ENCODE assay signal across 18 cellular contexts in the genomic region with DNA sequence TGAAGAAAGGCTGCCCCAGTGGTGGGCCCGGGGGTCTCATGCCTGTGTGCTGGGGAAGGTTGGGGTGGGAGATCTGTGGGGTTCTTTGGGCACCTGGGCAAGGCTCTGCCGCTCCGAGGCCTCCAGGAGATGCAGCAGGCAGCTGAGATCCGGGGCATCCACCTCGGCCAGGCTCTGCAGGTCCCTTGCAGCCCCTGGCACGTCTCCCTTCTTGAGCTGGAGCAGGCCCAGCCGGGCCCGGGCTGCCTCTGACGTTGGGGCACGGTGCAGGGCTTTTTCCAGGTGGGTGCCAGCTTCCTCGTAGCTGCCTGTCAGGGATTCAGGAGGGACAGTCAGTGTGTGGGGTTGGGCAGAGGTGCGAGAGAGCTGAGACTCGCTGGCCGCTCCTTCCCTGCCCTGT. TPM values are rescaled to one million over a fixed set of nuclear protein-coding genes. Genes with fewer than 3 reads are reported as not detected.
DNase-seq lines count a peak whose midpoint lies in the region; ATAC-seq, FAIRE-seq and TF ChIP-seq lines count a peak whose summit lies in the region.
"Had no signal": no experiment of that assay in that cellular context is flagged by ENCODE, and none has a peak within 500 bp of the region (broad histone marks: within the 10 kb centered on the region; RNA-seq: fewer than 3 reads in every experiment).

No MANE protein-coding gene starts in this region.

- 40% methylated on average over 1 of the region's 14 CpGs for WGBS in right lobe of liver (ENCODE audit: insufficient coverage, low coverage, low lambda C conversion rate, missing lambda C conversion rate)
- 40% methylated on average over 2 of the region's 14 CpGs for WGBS in HepG2 (ENCODE audit: low lambda C conversion rate)
- WGBS in neuronal stem cell (ENCODE audit: extremely low coverage in 2 of 2, insufficient read length in 2 of 2, insufficient replicate concordance in 1 of 2), 2 donors, result no CpG with 5 or more reads among the region's 14 CpGs

- peaks cover 0 to 6% (median 0%) of the 10 kb centered on the region in 4 donors for H3K9me3 ChIP-seq in right lobe of liver
- peaks cover 14% of the 10 kb centered on the region for H3K9me3 ChIP-seq in HepG2 (ENCODE audit: low read length)
- H3K9me3 ChIP-seq in neuronal stem cell (replicated peaks in 1 of 2; ENCODE audit: control insufficient read depth in 2 of 2, insufficient read depth in 1 of 2, low read depth in 1 of 2, low read length in 2 of 2), result peaks cover 0 to 13% of the 10 kb centered on the region in 2 donors

- peaks cover 0 to 7% (median 0%) of the 10 kb centered on the region in 4 donors for H3K4me1 ChIP-seq in right lobe of liver
- H3K4me1 ChIP-seq in HepG2 (ENCODE audit: insufficient read depth, low read length), result peaks cover 6% of the 10 kb centered on the region; the same call in 1 of the 2 replicates
- peaks cover 5 to 11% of the 10 kb centered on the region in 2 donors for H3K4me1 ChIP-seq in neuronal stem cell (ENCODE audit: control insufficient read depth in 2 of 2, insufficient read depth in 1 of 2, low read depth in 1 of 2, low read length in 2 of 2)
- H3K4me1 ChIP-seq: psoas muscle had no signal

- H2AFZ ChIP-seq in HepG2 (ENCODE audit: low read length) (no peak overlapping the region), neuronal stem cell (ENCODE audit: low read length) (no peak overlapping the region)

- intact Hi-C loops in right lobe of liver (cut with DNase I) (loop anchor here (10.0 kb wide), 2 partner anchors 79 to 89 kb away; a partner anchor contains a TSS), HepG2 (cut with micrococcal nuclease; ENCODE audit: unreplicated experiment) (no loop called here)

- H3K14ac ChIP-seq in neuronal stem cell (ENCODE audit: low read length), result peak overlapping the region; percentile 17

- H3K4me2 ChIP-seq in HepG2 (ENCODE audit: low read depth, low read length) (no peak overlapping the region), neuronal stem cell (ENCODE audit: insufficient read depth, low read length, poor library complexity, severe bottlenecking) (no peak overlapping the region)

- BruUV-seq in HepG2 (replicated peaks; lab: Mats Ljungman, UMichigan), result no TSS peak

- TF ChIP-seq POLR2A in right lobe of liver (IDR thresholded peaks at IDR 0.05), result no peak
- TF ChIP-seq POLR2A in HepG2 (IDR thresholded peaks at IDR 0.05; ENCODE audit: insufficient read depth in 1 of 2, low read depth in 2 of 2, low read length in 2 of 2), result no peak

- TF ChIP-seq CTCF in right lobe of liver (IDR thresholded peaks at IDR 0.05), result no peak
- TF ChIP-seq CTCF in HepG2 (CRISPR knock-in tag; IDR thresholded peaks at IDR 0.05), result no peak

- peak overlapping the region; percentile 38 for H3K18ac ChIP-seq in neuronal stem cell (ENCODE audit: low read length)

- H3K27me3 Mint-ChIP-seq in activated T-helper 17 cell treated with anti-CD3 and anti-CD28 coated beads, Interleukin-2, amount 50 U/mL, for 72 hours, result no peaks in the 10 kb centered on the region

- H4K91ac ChIP-seq in neuronal stem cell (ENCODE audit: low read depth, low read length, poor library complexity), result no peak overlapping the region

- no peaks in the 10 kb centered on the region for H3K27me3 ChIP-seq in right lobe of liver
- H3K27me3 ChIP-seq in HepG2 (ENCODE audit: control insufficient read depth in 1 of 2, insufficient read depth in 2 of 2, low read length in 2 of 2), result peaks cover 0 to 2% of the 10 kb centered on the region in 2 experiments; a peak in 2 of 5 replicates
- peaks cover 0 to 12% (median 0%) of the 10 kb centered on the region in 3 experiments for H3K27me3 ChIP-seq in neuronal stem cell (ENCODE audit: control insufficient read depth in 3 of 3, insufficient read depth in 3 of 3, low read depth in 1 of 3, low read length in 3 of 3)

- H3K4ac ChIP-seq in neuronal stem cell (ENCODE audit: low read length), result no peak overlapping the region

- DNase-seq in right lobe of liver (peak; percentile 20 to 59 (median 44)), HepG2 (ENCODE audit: low spot score) (no peak), neuronal stem cell (ENCODE audit: low spot score) (no peak), DMS79 (lab: John Stamatoyannopoulos, UW) (no peak), NCI-H1092 (lab: John Stamatoyannopoulos, UW) (no peak), Kasumi-1 (lab: John Stamatoyannopoulos, UW) (no peak)
- DNase-seq: activated naive CD4-positive, alpha-beta T cell; AML-193; DND-41; NCI-H1436; NCI-H2171 treated with DMSO at 0.1 percent for 48 hours; NCI-H774; PC-3 had no signal

- H3K27ac Mint-ChIP-seq in activated T-helper 17 cell treated with anti-CD3 and anti-CD28 coated beads, Interleukin-2, amount 50 U/mL, for 72 hours, result no peak overlapping the region

- no peak overlapping the region for H3K23ac ChIP-seq in neuronal stem cell (ENCODE audit: low read depth, low read length, poor library complexity)

- H2BK12ac ChIP-seq in neuronal stem cell (ENCODE audit: low read length), result peak overlapping the region; percentile 58

- H3K79me2 ChIP-seq in HepG2 (ENCODE audit: insufficient read depth, low read length), result peaks cover 3% of the 10 kb centered on the region

- H2BK5ac ChIP-seq in neuronal stem cell (ENCODE audit: low read length), result peak overlapping the region; percentile 90

- no peaks in the 10 kb centered on the region for H3K4me1 Mint-ChIP-seq in activated T-helper 17 cell treated with anti-CD3 and anti-CD28 coated beads, Interleukin-2, amount 50 U/mL, for 72 hours

- H3K4me3 ChIP-seq in right lobe of liver, result no peak overlapping the region
- H3K4me3 ChIP-seq in HepG2 (replicated peaks in 1 of 3; ENCODE audit: insufficient read depth in 1 of 3, low read depth in 2 of 3, low read length in 3 of 3), result no peak overlapping the region
- H3K4me3 ChIP-seq in neuronal stem cell (ENCODE audit: low read length in 2 of 2), result no peak overlapping the region
- H3K4me3 ChIP-seq: lung had no signal

- no peaks in the 10 kb centered on the region for H3K36me3 ChIP-seq in right lobe of liver
- no peaks in the 10 kb centered on the region for H3K36me3 ChIP-seq in HepG2 (replicated peaks in 1 of 2; ENCODE audit: control insufficient read depth in 1 of 2, insufficient read depth in 2 of 2, low read length in 2 of 2)
- H3K36me3 ChIP-seq in neuronal stem cell (replicated peaks in 1 of 2; ENCODE audit: control insufficient read depth in 2 of 2, insufficient read depth in 2 of 2, low read length in 2 of 2), result no peaks in the 10 kb centered on the region

- no peaks in the 10 kb centered on the region for H4K20me1 ChIP-seq in HepG2 (ENCODE audit: insufficient read depth, low read length)

- in situ Hi-C loops in HepG2 (cut with HindIII; ENCODE audit: extremely low pct_ligation_motif_present, low pct_unique_long_range_greater_than_20kb), result no loop called here

- FAIRE-seq in HepG2 (lab: Jason Lieb, UNC), result no peak

- H3K27ac ChIP-seq in right lobe of liver (no peak overlapping the region), HepG2 (ENCODE audit: extremely low read length, insufficient read depth, low read length) (no peak overlapping the region), neuronal stem cell (replicated peaks; ENCODE audit: low read length) (no peak overlapping the region)
- H3K27ac ChIP-seq: psoas muscle had no signal

- H2BK120ac ChIP-seq in neuronal stem cell (ENCODE audit: low read depth, low read length), result no peak overlapping the region

- CTCF ChIA-PET in HepG2 (lab: Yijun Ruan, JAX; ENCODE audit: low intra/inter-chr PET ratio, low total read pairs), result no interaction called here

- H3K9ac ChIP-seq in HepG2 (ENCODE audit: insufficient read depth, low read depth, low read length), result no peak overlapping the region
- no peak overlapping the region for H3K9ac ChIP-seq in neuronal stem cell (ENCODE audit: low read depth, low read length, poor library complexity)

- H4K8ac ChIP-seq in neuronal stem cell (ENCODE audit: low read depth, low read length), result no peak overlapping the region

- no peak for TF ChIP-seq RAD21 in HepG2 (CRISPR knock-in tag; IDR thresholded peaks at IDR 0.05)

- H3K4me3 Mint-ChIP-seq in activated T-helper 17 cell treated with anti-CD3 and anti-CD28 coated beads, Interleukin-2, amount 50 U/mL, for 72 hours, result peak overlapping the region; percentile 59

- peaks cover 13% of the 10 kb centered on the region for H3K79me1 ChIP-seq in neuronal stem cell (ENCODE audit: low read depth, low read length)

- ATAC-seq in right lobe of liver (no peak), HepG2 (no peak)
- ATAC-seq in activated T-helper 17 cell treated with anti-CD3 and anti-CD28 coated beads, Interleukin-2, amount 50 U/mL, for 72 hours (replicated peaks), result no peak
- ATAC-seq: activated CD4-positive, CD25-positive, alpha-beta regulatory T cell treated with anti-CD3 and anti-CD28 coated beads, Interleukin-2, amount 50 U/mL, for 24 hours; HCT116 had no signal

- peaks cover 12% of the 10 kb centered on the region for H3K9me3 Mint-ChIP-seq in activated T-helper 17 cell treated with anti-CD3 and anti-CD28 coated beads, Interleukin-2, amount 50 U/mL, for 72 hours

- TF ChIP-seq EP300 in HepG2 (IDR thresholded peaks at IDR 0.05; ENCODE audit: low read depth in 2 of 2, low read length in 2 of 2) (no peak), HepG2 (CRISPR knock-in tag; IDR thresholded peaks at IDR 0.05; ENCODE audit: borderline replicate concordance) (no peak)

- POLR2A ChIA-PET in HepG2 (lab: Yijun Ruan, JAX), result no interaction called here

- peak overlapping the region; percentile 67 for H2BK15ac ChIP-seq in neuronal stem cell (ENCODE audit: low read length)

- no peaks in the 10 kb centered on the region for H3K36me3 Mint-ChIP-seq in activated T-helper 17 cell treated with anti-CD3 and anti-CD28 coated beads, Interleukin-2, amount 50 U/mL, for 72 hours (ENCODE audit: low read depth)

- peak overlapping the region; percentile 70 for H2AK5ac ChIP-seq in neuronal stem cell (ENCODE audit: low read depth, low read length)

RNA-seq across cellular contexts. Expression of a gene that starts 11.4 kb away (rescaled TPM):
- total RNA-seq in right lobe of liver (1 to 10 TPM in 2 of 6 experiments, not detected in 4; 1.2 to 2.0 TPM), HepG2 (2016; rRNA removed; fragmentation: Illumina TruSeq; extraction: Trizol) (not detected in 2 replicates)
- not detected in 2 replicates for total RNA-seq in HepG2 (2016; cell fraction: cytosol; rRNA removed; fragmentation: Illumina TruSeq; extraction: Trizol; ENCODE audit: low read depth)
- total RNA-seq in HepG2 (2016; cell fraction: insoluble cytoplasmic fraction; rRNA removed; fragmentation: Illumina TruSeq; extraction: Trizol), result not detected in 2 replicates
- not detected in 2 replicates for total RNA-seq in HepG2 (2016; cell fraction: membrane; rRNA removed; fragmentation: Illumina TruSeq; extraction: Trizol)
- total RNA-seq in HepG2 (2016; cell fraction: nucleus; rRNA removed; fragmentation: Illumina TruSeq; extraction: Trizol), result not detected in 2 replicates
- polyA plus RNA-seq in HepG2 (2011; rRNA removed), result 0.48 and 1.6 TPM in 2 replicates
- 0.54 and 0.78 TPM in 2 replicates for polyA plus RNA-seq in HepG2 (2011; cell fraction: cytosol; rRNA removed)
- 3.3 and 4.7 TPM in 2 replicates for polyA plus RNA-seq in HepG2 (2011; cell fraction: nucleus; rRNA removed)
- polyA plus RNA-seq in HepG2 (2012), result 0.37 and 0.43 TPM in 2 replicates
- polyA plus RNA-seq in HepG2 (2016; cell fraction: cytosol; fragmentation: Illumina TruSeq; extraction: Trizol; ENCODE audit: low read depth), result not detected in 2 replicates
- not detected in 2 replicates for polyA plus RNA-seq in HepG2 (2016; cell fraction: insoluble cytoplasmic fraction; fragmentation: Illumina TruSeq; extraction: Trizol; ENCODE audit: low read depth)
- polyA plus RNA-seq in HepG2 (2016; cell fraction: membrane; fragmentation: Illumina TruSeq; extraction: Trizol; ENCODE audit: low read depth), result not detected in 2 replicates
- not detected in 2 replicates for polyA plus RNA-seq in HepG2 (2016; cell fraction: nucleus; fragmentation: Illumina TruSeq; extraction: Trizol; ENCODE audit: insufficient read depth, low read depth)
- polyA minus RNA-seq in HepG2 (2011; rRNA and poly(A)+ RNA removed; ENCODE audit: low replicate concordance), result 0.72 TPM in 1 of 2 replicates, not detected in the other
- 1.3 TPM in 1 of 2 replicates, not detected in the other for polyA minus RNA-seq in HepG2 (2011; cell fraction: cytosol; rRNA and poly(A)+ RNA removed)
- polyA minus RNA-seq in HepG2 (2011; cell fraction: nucleus; rRNA and poly(A)+ RNA removed), result 0.39 and 0.62 TPM in 2 replicates
- under 1 TPM; 0.54 to 0.87 TPM for total RNA-seq in activated T-helper 17 cell treated with anti-CD3 and anti-CD28 coated beads, Interleukin-2, amount 50 U/mL, for 72 hours
- 1.1 TPM for polyA plus RNA-seq in neuronal stem cell (2013, experiment 1 of 2)
- polyA plus RNA-seq in neuronal stem cell (2013, experiment 2 of 2), result 1.4 TPM
- total RNA-seq: PC-3 had no signal

RNA-seq across cellular contexts. Expression of a gene that starts 57.6 kb away (rescaled TPM):
- 10 to 100 TPM in 3 of 6 experiments, 1 to 10 TPM in 3; 5.1 to 18.6 (median 11.1) TPM for total RNA-seq in right lobe of liver
- 14.1 and 16.8 TPM in 2 replicates for total RNA-seq in HepG2 (2016; rRNA removed; fragmentation: Illumina TruSeq; extraction: Trizol)
- 3.3 and 4.6 TPM in 2 replicates for total RNA-seq in HepG2 (2016; cell fraction: cytosol; rRNA removed; fragmentation: Illumina TruSeq; extraction: Trizol; ENCODE audit: low read depth)
- 14.4 and 15.6 TPM in 2 replicates for total RNA-seq in HepG2 (2016; cell fraction: insoluble cytoplasmic fraction; rRNA removed; fragmentation: Illumina TruSeq; extraction: Trizol)
- 9.8 and 9.9 TPM in 2 replicates for total RNA-seq in HepG2 (2016; cell fraction: membrane; rRNA removed; fragmentation: Illumina TruSeq; extraction: Trizol)
- total RNA-seq in HepG2 (2016; cell fraction: nucleus; rRNA removed; fragmentation: Illumina TruSeq; extraction: Trizol), result 8.9 and 10.7 TPM in 2 replicates
- polyA plus RNA-seq in HepG2 (2011; rRNA removed), result 22.1 and 29.5 TPM in 2 replicates
- polyA plus RNA-seq in HepG2 (2011; cell fraction: cytosol; rRNA removed), result 24.7 and 29.1 TPM in 2 replicates
- 72.9 and 75.2 TPM in 2 replicates for polyA plus RNA-seq in HepG2 (2011; cell fraction: nucleus; rRNA removed)
- polyA plus RNA-seq in HepG2 (2012), result 22.4 and 26.9 TPM in 2 replicates
- 4.6 and 4.8 TPM in 2 replicates for polyA plus RNA-seq in HepG2 (2016; cell fraction: cytosol; fragmentation: Illumina TruSeq; extraction: Trizol; ENCODE audit: low read depth)
- 20.7 and 24.0 TPM in 2 replicates for polyA plus RNA-seq in HepG2 (2016; cell fraction: insoluble cytoplasmic fraction; fragmentation: Illumina TruSeq; extraction: Trizol; ENCODE audit: low read depth)
- 11.7 and 12.0 TPM in 2 replicates for polyA plus RNA-seq in HepG2 (2016; cell fraction: membrane; fragmentation: Illumina TruSeq; extraction: Trizol; ENCODE audit: low read depth)
- polyA plus RNA-seq in HepG2 (2016; cell fraction: nucleus; fragmentation: Illumina TruSeq; extraction: Trizol; ENCODE audit: insufficient read depth, low read depth), result 24.3 and 25.8 TPM in 2 replicates
- 3.8 and 32.9 TPM in 2 replicates for polyA minus RNA-seq in HepG2 (2011; rRNA and poly(A)+ RNA removed; ENCODE audit: low replicate concordance)
- 16.2 and 16.4 TPM in 2 replicates for polyA minus RNA-seq in HepG2 (2011; cell fraction: cytosol; rRNA and poly(A)+ RNA removed)
- polyA minus RNA-seq in HepG2 (2011; cell fraction: nucleus; rRNA and poly(A)+ RNA removed), result 5.8 and 7.5 TPM in 2 replicates
- 10 to 100 TPM; 27.4 to 36.3 TPM for total RNA-seq in activated T-helper 17 cell treated with anti-CD3 and anti-CD28 coated beads, Interleukin-2, amount 50 U/mL, for 72 hours
- polyA plus RNA-seq in neuronal stem cell (2013, experiment 1 of 2), result 35.1 TPM
- polyA plus RNA-seq in neuronal stem cell (2013, experiment 2 of 2), result 35.3 TPM

Comparison
In these comparisons a context has a peak if more than half of its experiments do, and no peak if none do; other contexts are left out.
1. DNase-seq: peak in right lobe of liver (3 of 3); none in HepG2 (single experiment), neuronal stem cell (single experiment), DMS79 (single experiment), NCI-H1092 (single experiment) and Kasumi-1 (0 of 2).